11 cellular contexts compared by ENCODE assay signal in the genomic region with DNA sequence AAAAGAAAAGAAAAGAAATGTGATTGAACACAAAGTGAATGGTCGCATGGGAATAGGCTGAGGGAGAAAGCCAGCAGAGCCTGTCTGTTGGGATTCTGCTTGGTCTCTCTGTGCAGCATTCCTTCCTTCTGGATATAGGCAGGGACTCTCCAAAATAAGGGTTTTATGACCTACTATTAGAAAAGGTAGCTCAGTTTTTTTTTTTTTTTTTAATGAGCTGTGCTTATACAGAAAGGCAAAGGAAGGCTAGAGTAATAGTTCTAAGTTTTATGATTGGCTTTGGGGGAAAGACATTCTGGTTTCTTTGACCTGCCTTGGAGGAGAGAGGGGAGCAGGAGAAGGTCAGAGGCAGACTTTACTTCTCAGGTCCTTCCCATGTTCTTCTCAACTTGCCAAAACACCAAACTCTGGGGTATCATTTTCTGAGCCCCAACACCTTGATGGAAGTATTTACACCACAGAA. TPM values are rescaled to one million over a fixed set of nuclear protein-coding genes. Genes with fewer than 3 reads are reported as not detected.
DNase-seq lines count a peak whose midpoint lies in the region; ATAC-seq lines count a peak whose summit lies in the region.
"Had no signal": no experiment of that assay in that cellular context is flagged by ENCODE, and none has a peak within 500 bp of the region (broad histone marks: within the 10 kb centered on the region; RNA-seq: fewer than 3 reads in every experiment).

No MANE protein-coding gene starts in this region.

- no peaks in the 10 kb centered on the region for H3K9me3 Mint-ChIP-seq in activated naive CD4-positive, alpha-beta T cell treated with anti-CD3 and anti-CD28 coated beads, Interleukin-2, amount 50 U/mL, for 24 hours
- peaks cover 3% of the 10 kb centered on the region for H3K9me3 Mint-ChIP-seq in activated T-helper 17 cell treated with anti-CD3 and anti-CD28 coated beads, Interleukin-2, amount 50 U/mL, for 72 hours
- H3K9me3 Mint-ChIP-seq in stimulated activated naive CD8-positive, alpha-beta T cell treated with anti-CD3 and anti-CD28 coated beads, Interleukin-15, amount 100 ng/mL, for 72 hours = peaks cover 0 to 8% of the 10 kb centered on the region in 2 donors

- peak overlapping the region; percentile 19 for H3K27ac Mint-ChIP-seq in activated naive CD4-positive, alpha-beta T cell treated with anti-CD3 and anti-CD28 coated beads, Interleukin-2, amount 50 U/mL, for 24 hours
- peak overlapping the region; percentile 74 for H3K27ac Mint-ChIP-seq in activated T-helper 17 cell treated with anti-CD3 and anti-CD28 coated beads, Interleukin-2, amount 50 U/mL, for 72 hours
- peak overlapping the region; percentile 32 to 94 for H3K27ac Mint-ChIP-seq in stimulated activated naive CD8-positive, alpha-beta T cell treated with anti-CD3 and anti-CD28 coated beads, Interleukin-15, amount 100 ng/mL, for 72 hours

- no peak for ATAC-seq in activated T-helper 17 cell treated with anti-CD3 and anti-CD28 coated beads, Interleukin-2, amount 50 U/mL, for 72 hours (replicated peaks)
- peak; percentile 3 for ATAC-seq in left lobe of liver
- ATAC-seq in stimulated activated naive CD8-positive, alpha-beta T cell treated with anti-CD3 and anti-CD28 coated beads, Interleukin-15, amount 100 ng/mL, for 72 hours = no peak
- ATAC-seq: gastrocnemius medialis had no signal

- H3K4me3 Mint-ChIP-seq in activated naive CD4-positive, alpha-beta T cell treated with anti-CD3 and anti-CD28 coated beads, Interleukin-2, amount 50 U/mL, for 24 hours = no peak overlapping the region
- H3K4me3 Mint-ChIP-seq in activated T-helper 17 cell treated with anti-CD3 and anti-CD28 coated beads, Interleukin-2, amount 50 U/mL, for 72 hours = peak overlapping the region; percentile 43
- peak overlapping the region in 1 of 2 donors; percentile 6 for H3K4me3 Mint-ChIP-seq in stimulated activated naive CD8-positive, alpha-beta T cell treated with anti-CD3 and anti-CD28 coated beads, Interleukin-15, amount 100 ng/mL, for 72 hours

- H3K27me3 Mint-ChIP-seq in activated naive CD4-positive, alpha-beta T cell treated with anti-CD3 and anti-CD28 coated beads, Interleukin-2, amount 50 U/mL, for 24 hours = no peaks in the 10 kb centered on the region
- no peaks in the 10 kb centered on the region for H3K27me3 Mint-ChIP-seq in activated T-helper 17 cell treated with anti-CD3 and anti-CD28 coated beads, Interleukin-2, amount 50 U/mL, for 72 hours
- H3K27me3 Mint-ChIP-seq in stimulated activated naive CD8-positive, alpha-beta T cell treated with anti-CD3 and anti-CD28 coated beads, Interleukin-15, amount 100 ng/mL, for 72 hours = no peaks in the 10 kb centered on the region

- DNase-seq in activated naive CD4-positive, alpha-beta T cell (lab: John Stamatoyannopoulos, UW) = no peak
- no peak for DNase-seq in left lobe of liver (ENCODE audit: low spot score)
- no peak for DNase-seq in stimulated activated naive CD8-positive, alpha-beta T cell treated with anti-CD3 and anti-CD28 coated beads, Interleukin-15, amount 100 ng/mL, for 72 hours
- DNase-seq in SHP77 treated with DMSO at 0.1 percent for 48 hours (lab: John Stamatoyannopoulos, UW) = no peak
- DNase-seq in UCSD-AML1 (lab: John Stamatoyannopoulos, UW; ENCODE audit: unreplicated experiment) = no peak
- no peak for DNase-seq in medulla oblongata (ENCODE audit: extremely low spot score)
- DNase-seq: activated T-cell treated with anti-CD3 and anti-CD28 coated beads, Interleukin-2, amount 50 U/mL, for 1 hour; gastrocnemius medialis; stimulated activated CD4-positive, alpha-beta T cell treated with anti-CD3 and anti-CD28 coated beads, Interleukin-12 subunit alpha, Interleukin-12 subunit beta, amount 100 ng/mL, for 4 hours had no signal

- no peaks in the 10 kb centered on the region for H3K36me3 Mint-ChIP-seq in activated naive CD4-positive, alpha-beta T cell treated with anti-CD3 and anti-CD28 coated beads, Interleukin-2, amount 50 U/mL, for 24 hours
- H3K36me3 Mint-ChIP-seq in activated T-helper 17 cell treated with anti-CD3 and anti-CD28 coated beads, Interleukin-2, amount 50 U/mL, for 72 hours (ENCODE audit: low read depth) = no peaks in the 10 kb centered on the region

- peaks cover 42% of the 10 kb centered on the region for H3K4me1 Mint-ChIP-seq in activated naive CD4-positive, alpha-beta T cell treated with anti-CD3 and anti-CD28 coated beads, Interleukin-2, amount 50 U/mL, for 24 hours
- H3K4me1 Mint-ChIP-seq in activated T-helper 17 cell treated with anti-CD3 and anti-CD28 coated beads, Interleukin-2, amount 50 U/mL, for 72 hours = peaks cover 43% of the 10 kb centered on the region
- peaks cover 77% of the 10 kb centered on the region for H3K4me1 Mint-ChIP-seq in stimulated activated naive CD8-positive, alpha-beta T cell treated with anti-CD3 and anti-CD28 coated beads, Interleukin-15, amount 100 ng/mL, for 72 hours

RNA-seq across cellular contexts. Expression of a gene that starts 18.8 kb away (rescaled TPM):
- total RNA-seq in activated T-helper 17 cell treated with anti-CD3 and anti-CD28 coated beads, Interleukin-2, amount 50 U/mL, for 72 hours = 100 to 1,000 TPM in 1 of 2 donors, 10 to 100 TPM in 1; 55.6 to 617 TPM
- total RNA-seq in left lobe of liver = 5.8 TPM

RNA-seq across cellular contexts. Expression of a gene that starts 20.7 kb away (rescaled TPM):
- total RNA-seq in activated T-helper 17 cell treated with anti-CD3 and anti-CD28 coated beads, Interleukin-2, amount 50 U/mL, for 72 hours = 100 to 1,000 TPM; 152 to 161 TPM
- 45.9 TPM for total RNA-seq in left lobe of liver

RNA-seq across cellular contexts. Expression of a gene that starts 43.0 kb away (rescaled TPM):
- total RNA-seq in activated T-helper 17 cell treated with anti-CD3 and anti-CD28 coated beads, Interleukin-2, amount 50 U/mL, for 72 hours = 1,000 to 10,000 TPM; 1,139 to 1,437 TPM
- total RNA-seq in left lobe of liver = 219 TPM

RNA-seq across cellular contexts. Expression of a gene that starts 46.1 kb away (rescaled TPM):
- total RNA-seq in activated T-helper 17 cell treated with anti-CD3 and anti-CD28 coated beads, Interleukin-2, amount 50 U/mL, for 72 hours = 10 to 100 TPM; 57.4 to 82.1 TPM
- 13.7 TPM for total RNA-seq in left lobe of liver

Comparison
In these comparisons a context has a peak if more than half of its experiments do, and no peak if none do; other contexts are left out.
1. H3K27ac Mint-ChIP-seq: peak in every context shown above with its lines; median percentile 74 in activated T-helper 17 cell treated with anti-CD3 and anti-CD28 coated beads, Interleukin-2, amount 50 U/mL, for 72 hours; 63 in stimulated activated naive CD8-positive, alpha-beta T cell treated with anti-CD3 and anti-CD28 coated beads, Interleukin-15, amount 100 ng/mL, for 72 hours; 19 in activated naive CD4-positive, alpha-beta T cell treated with anti-CD3 and anti-CD28 coated beads, Interleukin-2, amount 50 U/mL, for 24 hours.